In genomic region chr1:3922201-3922725, GRCh38 we compare ENCODE assay signal across 1 cellular context.
TF ChIP-seq lines count a peak whose summit lies in the region.

No MANE protein-coding gene starts in this region.

TF ChIP-seq in HCT116, 20 proteins besides CTCF, POLR2A, EP300 and RAD21:
- no peak for TF ChIP-seq CBX3 (IDR thresholded peaks at IDR 0.05; ENCODE audit: low read depth)
- TF ChIP-seq FOSL1 (IDR thresholded peaks at IDR 0.05; ENCODE audit: low read depth), result no peak
- no peak for TF ChIP-seq ELF1 (IDR thresholded peaks at IDR 0.05; ENCODE audit: borderline replicate concordance, low read depth)
